Comparison of ENCODE assay signal across 8 cellular contexts in the genomic region with DNA sequence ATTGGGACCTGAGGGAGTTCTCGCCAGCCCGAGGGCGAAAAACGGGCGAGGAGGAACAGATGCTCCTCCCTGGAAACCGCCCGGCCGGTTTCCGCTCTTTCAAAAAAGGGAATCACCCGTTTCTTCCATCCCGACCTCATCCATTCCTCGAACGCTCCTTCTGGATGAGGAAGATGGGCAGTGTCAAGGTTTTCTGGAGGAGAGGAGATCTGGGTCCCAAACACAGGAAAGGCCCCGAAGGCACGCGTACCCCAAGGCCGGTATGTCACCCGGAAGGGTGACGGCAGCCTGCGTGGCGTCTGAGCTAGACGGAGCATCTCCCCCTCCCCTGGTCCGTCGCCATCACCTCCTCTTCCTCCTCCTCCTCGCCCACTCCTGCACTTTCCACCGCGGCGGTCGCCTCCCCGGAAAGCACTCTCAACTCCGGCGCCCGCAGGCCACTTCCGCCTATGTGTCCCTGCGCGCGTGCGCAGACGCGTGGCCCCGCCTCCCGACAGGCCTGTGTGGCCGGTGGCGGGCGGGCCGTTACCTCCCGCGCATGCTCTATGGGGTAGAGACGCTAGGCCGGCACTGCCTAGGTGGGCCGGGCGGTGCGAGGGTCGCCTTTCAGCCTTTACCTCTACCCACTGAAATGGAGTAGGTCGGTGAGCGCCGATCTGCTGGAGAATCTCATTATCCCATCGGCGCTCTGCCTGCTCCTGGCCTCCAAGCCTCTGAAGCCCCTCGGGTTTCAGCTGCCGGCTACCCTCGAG. TPM values are rescaled to one million over a fixed set of nuclear protein-coding genes. Genes with fewer than 3 reads are reported as not detected.
DNase-seq lines count a peak whose midpoint lies in the region; ATAC-seq and TF ChIP-seq lines count a peak whose summit lies in the region.

TSS of gene SLC35B3 (minus strand) at position 453 of the 752 bp plus-strand sequence.

- H3K36me3 ChIP-seq in BLaER1 (peaks cover 4% of the 10 kb centered on the region; the same call in 1 of the 2 replicates), colonic mucosa (no peaks in the 10 kb centered on the region)

- H4K20me1 ChIP-seq in BLaER1 = no peaks in the 10 kb centered on the region; the same call in 1 of the 2 replicates

- H3K4me1 ChIP-seq in BLaER1 (peaks cover 35% of the 10 kb centered on the region), colonic mucosa (peaks cover 6% of the 10 kb centered on the region)

- ATAC-seq in GM19328 (IDR thresholded peaks at IDR 0.05; ENCODE audit: unreplicated experiment) (peak; percentile 97), HG03469 (IDR thresholded peaks at IDR 0.05; ENCODE audit: unreplicated experiment) (peak; percentile 97)

- H3K4me3 ChIP-seq in BLaER1 (peak within 1 kb of the TSS; percentile 80), colonic mucosa (peak within 1 kb of the TSS; percentile 75)

- peak within 1 kb of the TSS; percentile 75 for H3K4me2 ChIP-seq in BLaER1

- H3K27ac ChIP-seq in BLaER1 (peak within 1 kb of the TSS; percentile 89), colonic mucosa (peak within 1 kb of the TSS; percentile 91), layer of hippocampus (ENCODE audit: low read depth, low read length) (peak within 1 kb of the TSS; percentile 71)

- H3K9ac ChIP-seq in BLaER1 (peak within 1 kb of the TSS; percentile 86), colonic mucosa (ENCODE audit: low read depth in 2 of 2, low read length in 2 of 2) (peak within 1 kb of the TSS; percentile 87 to 89)

- H3K9me3 ChIP-seq in BLaER1 (no peaks in the 10 kb centered on the region), colonic mucosa (no peaks in the 10 kb centered on the region)

- TF ChIP-seq CTCF in colonic mucosa (IDR thresholded peaks at IDR 0.05) = no peak

- intact Hi-C loops in colonic mucosa (cut with DNase I) = no loop called here

- H3K27me3 ChIP-seq in BLaER1 (no peaks in the 10 kb centered on the region), colonic mucosa (no peaks in the 10 kb centered on the region), layer of hippocampus (ENCODE audit: control insufficient read depth, insufficient read depth, low read length) (no peaks in the 10 kb centered on the region)

- DNase-seq in NCI-H526 (lab: John Stamatoyannopoulos, UW) (peak; percentile 83 to 96), colonic mucosa (peak; percentile 96)
- peak; percentile 97 for DNase-seq in activated CD4-positive, alpha-beta T cell treated with anti-CD3 and anti-CD28 coated beads for 48 hours
- peak; percentile 93 to 99 (median 98) for DNase-seq in stimulated activated CD4-positive, alpha-beta T cell treated with anti-CD3 and anti-CD28 coated beads, Interleukin-1b, Interleukin-23, amount 100 ng/mL, for 24 hours (ENCODE audit: low read depth in 4 of 4, low spot score in 1 of 4)

RNA-seq across cellular contexts. Expression of gene SLC35B3, which starts in this region (rescaled TPM):
- 10 to 100 TPM; 33.4 to 35.1 TPM for total RNA-seq in colonic mucosa

Comparison
In these comparisons a context has a peak if more than half of its experiments do, and no peak if none do; other contexts are left out.
1. Peak in every context shown above with its lines: DNase-seq, ATAC-seq, H3K4me3 ChIP-seq and H3K27ac ChIP-seq.